Comparison of ENCODE assay signal across 1 cellular context in genomic region chr11:124801636-124802312, GRCh38.
TF ChIP-seq lines count a peak whose summit lies in the region.

No MANE protein-coding gene starts in this region.

TF ChIP-seq in endothelial cell of umbilical vein, 7 proteins besides CTCF, POLR2A, EP300 and RAD21:
- no peak for TF ChIP-seq POLR2AphosphoS5 (IDR thresholded peaks at IDR 0.05; ENCODE audit: insufficient read depth, low read depth, low read length)
- no peak for TF ChIP-seq JUN (IDR thresholded peaks at IDR 0.05; ENCODE audit: borderline replicate concordance, insufficient read depth, insufficient read length, low read depth)
- TF ChIP-seq GATA2 (IDR thresholded peaks at IDR 0.05; ENCODE audit: insufficient read depth, insufficient read length, low read depth, low read length) = no peak
- TF ChIP-seq MYC (IDR thresholded peaks at IDR 0.05; ENCODE audit: low read depth, low read length) = no peak
- TF ChIP-seq EZH2 (IDR thresholded peaks at IDR 0.05; ENCODE audit: borderline replicate concordance, low read depth, low read length, severe bottlenecking) = no peak
- TF ChIP-seq FOS (IDR thresholded peaks at IDR 0.05; ENCODE audit: borderline replicate concordance, insufficient read depth, low read length) = no peak
- no peak for TF ChIP-seq MAX (IDR thresholded peaks at IDR 0.05; ENCODE audit: insufficient read depth, insufficient read length)
